Comparison of ENCODE assay signal across 33 cellular contexts in the genomic region with DNA sequence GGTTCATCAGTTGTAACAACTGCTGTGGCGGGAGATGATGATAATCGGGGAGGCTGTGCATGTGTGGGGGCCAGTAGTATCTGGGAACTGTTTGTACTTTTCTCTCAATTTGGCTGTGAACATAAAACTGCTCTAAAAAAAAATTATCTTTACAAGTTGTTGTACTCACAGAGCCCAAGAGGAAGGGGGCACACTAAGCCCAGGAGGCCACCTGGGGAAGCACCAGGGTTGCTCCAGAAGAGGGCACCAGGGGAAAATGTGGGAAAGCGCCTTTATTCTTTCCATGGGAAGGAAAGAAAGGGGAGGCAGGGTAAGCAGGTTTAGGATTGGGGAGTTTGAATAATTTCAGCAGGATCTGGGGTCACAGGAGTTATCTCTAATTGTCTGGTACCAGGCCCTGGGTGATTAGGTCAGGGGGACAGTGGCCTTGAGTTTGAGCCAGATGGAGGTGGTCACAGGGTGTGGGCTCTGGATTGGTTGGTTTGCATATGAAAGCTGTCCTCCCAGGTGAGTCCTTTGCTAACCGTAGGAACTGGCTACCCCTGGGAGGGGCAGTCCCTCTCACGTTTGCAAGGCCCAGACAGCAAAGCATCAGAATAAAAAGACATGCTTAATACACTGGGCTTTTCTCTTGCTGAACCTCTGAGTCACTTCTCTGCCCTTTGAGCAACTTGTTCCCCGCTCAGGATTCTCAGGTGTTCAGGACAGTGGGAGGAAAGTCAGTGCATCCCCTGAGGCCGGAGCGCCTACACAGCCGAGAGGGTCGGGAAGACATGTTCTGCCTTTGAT. TPM values are rescaled to one million over a fixed set of nuclear protein-coding genes. Genes with fewer than 3 reads are reported as not detected.
DNase-seq lines count a peak whose midpoint lies in the region; ATAC-seq and TF ChIP-seq lines count a peak whose summit lies in the region.
"Had no signal": no experiment of that assay in that cellular context is flagged by ENCODE, and none has a peak within 500 bp of the region (broad histone marks: within the 10 kb centered on the region; RNA-seq: fewer than 3 reads in every experiment).

No MANE protein-coding gene starts in this region.

- H3K9me3 ChIP-seq in iPS-20b (ENCODE audit: insufficient read depth, low read depth, low read length) (no peaks in the 10 kb centered on the region), adrenal gland (replicated peaks in 1 of 3) (no peaks in the 10 kb centered on the region)
- H3K9me3 ChIP-seq: thoracic aorta, vagina had no signal

- peak overlapping the region; percentile 24; the same call in 1 of the 2 replicates for H3K4me3 ChIP-seq in iPS-20b (ENCODE audit: low read length)
- H3K4me3 ChIP-seq in adrenal gland = no peak overlapping the region
- H3K4me3 ChIP-seq: thoracic aorta, vagina had no signal

- H3K27me3 ChIP-seq in iPS-20b (ENCODE audit: insufficient read depth, low read length) (no peaks in the 10 kb centered on the region), adrenal gland (no peaks in the 10 kb centered on the region)
- H3K27me3 ChIP-seq: vagina had no signal

- H3K27me3 Mint-ChIP-seq in WTC11 (ENCODE audit: low read depth) = no peaks in the 10 kb centered on the region
- H3K27me3 Mint-ChIP-seq: CD4-positive, alpha-beta T cell had no signal

- H3K4me1 ChIP-seq in iPS-20b (ENCODE audit: insufficient read depth, low read length) = peaks cover 13% of the 10 kb centered on the region; the same call in 1 of the 2 replicates
- H3K4me1 ChIP-seq in adrenal gland (replicated peaks in 1 of 2) = peaks cover 12 to 13% of the 10 kb centered on the region in 2 donors

- DNase-seq in DMS 273 (lab: John Stamatoyannopoulos, UW; ENCODE audit: unreplicated experiment) (peak; percentile 21), DMS 273 treated with DMSO at 0.1 percent for 48 hours (lab: John Stamatoyannopoulos, UW) (no peak), WTC11 (ENCODE audit: low spot score) (peak; percentile 38), GF-D8 (lab: John Stamatoyannopoulos, UW) (no peak), adrenal gland (no peak), DMS153 (lab: John Stamatoyannopoulos, UW) (no peak), left cardiac atrium (no peak)
- DNase-seq: activated CD4-positive, alpha-beta T cell treated with anti-CD3 and anti-CD28 coated beads, Interleukin-2, amount 50 U/mL, for 1 hour; activated CD8-positive, alpha-beta memory T cell treated with anti-CD3 and anti-CD28 coated beads, Interleukin-2, amount 10 ng/mL, durations not matched to agents 7 days and 5 days; activated naive CD4-positive, alpha-beta T cell; activated T-cell treated with anti-CD3 and anti-CD28 coated beads, Interleukin-2, amount 50 U/mL, for 72 hours; CD4-positive, alpha-beta T cell; cerebellar nuclear complex; Kasumi-1; NCI-H1694; NCI-H2171; NCI-H524; nucleus accumbens; SIG-M5; stimulated activated naive CD8-positive, alpha-beta T cell treated with anti-CD3 and anti-CD28 coated beads, Interleukin-15, Interleukin-2, amounts not matched to agents 100 U/mL and 50 U/mL, for 24 hours; T-helper 9 cell had no signal

- TF ChIP-seq CTCF in WTC11 (IDR thresholded peaks at IDR 0.05) = no peak
- TF ChIP-seq CTCF in adrenal gland (IDR thresholded peaks at IDR 0.05) = no peak

- no peak for TF ChIP-seq POLR2A in adrenal gland (IDR thresholded peaks at IDR 0.05)

- H3K4me3 Mint-ChIP-seq in WTC11 = peak overlapping the region; percentile 41
- H3K4me3 Mint-ChIP-seq: activated CD8-positive, alpha-beta memory T cell treated with anti-CD3 and anti-CD28 coated beads, Interleukin-2, amount 10 ng/mL, durations not matched to agents 7 days and 5 days; activated T-cell treated with anti-CD3 and anti-CD28 coated beads, Interleukin-2, amount 50 U/mL, for 72 hours; brain; CD4-positive, alpha-beta T cell; memory B cell had no signal

- intact Hi-C loops in adrenal gland (cut with DNase I) = loop anchor here (5.0 to 10.0 kb wide), 3 partner anchors 74 to 344 kb away; no protein-coding TSS in a partner anchor
- intact Hi-C loops in left cardiac atrium (cut with DNase I) = loop anchor here in 1 of 2 donors (10.0 kb wide), 2 partner anchors 74 to 344 kb away; no protein-coding TSS in a partner anchor

- POLR2A ChIA-PET in WTC11 (lab: Charles Lee) = no interaction called here

- H3K36me3 ChIP-seq in iPS-20b (ENCODE audit: insufficient read depth, low read depth, low read length) (no peaks in the 10 kb centered on the region), adrenal gland (replicated peaks in 1 of 2) (no peaks in the 10 kb centered on the region)
- H3K36me3 ChIP-seq: thoracic aorta, vagina had no signal

- H3K36me3 Mint-ChIP-seq in WTC11 = no peaks in the 10 kb centered on the region
- H3K36me3 Mint-ChIP-seq: activated CD8-positive, alpha-beta memory T cell treated with anti-CD3 and anti-CD28 coated beads, Interleukin-2, amount 10 ng/mL, durations not matched to agents 7 days and 5 days; brain; memory B cell had no signal

- CTCF ChIA-PET in WTC11 (lab: Charles Lee) = interaction anchor here (0.8 to 6.9 kb wide), 9 partner anchors 15 to 344 kb away, joined by 3 to 121 read pairs (median 4); a partner anchor contains a TSS

- 60 to 71% (median 64%) methylated on average over 9 to 10 of the region's 10 CpGs for WGBS in adrenal gland, 4 donors

- H3K27ac Mint-ChIP-seq in WTC11 = peak overlapping the region; percentile 98
- H3K27ac Mint-ChIP-seq: activated CD8-positive, alpha-beta memory T cell treated with anti-CD3 and anti-CD28 coated beads, Interleukin-2, amount 10 ng/mL, durations not matched to agents 7 days and 5 days; activated T-cell treated with anti-CD3 and anti-CD28 coated beads, Interleukin-2, amount 50 U/mL, for 72 hours; brain; CD4-positive, alpha-beta T cell; memory B cell had no signal

- H3K9me3 Mint-ChIP-seq in WTC11 = no peaks in the 10 kb centered on the region
- H3K9me3 Mint-ChIP-seq: activated T-cell treated with anti-CD3 and anti-CD28 coated beads, Interleukin-2, amount 50 U/mL, for 72 hours; CD4-positive, alpha-beta T cell; memory B cell had no signal

- peaks cover 43% of the 10 kb centered on the region for H3K4me1 Mint-ChIP-seq in WTC11

- ATAC-seq in WTC11 (peak; percentile 79), left cardiac atrium (no peak)
- ATAC-seq: activated CD8-positive, alpha-beta memory T cell treated with anti-CD3 and anti-CD28 coated beads, Interleukin-2, amount 10 ng/mL, durations not matched to agents 7 days and 5 days; activated T-cell treated with anti-CD3 and anti-CD28 coated beads, Interleukin-2, amount 50 U/mL, for 72 hours; Panc1; stimulated activated naive CD8-positive, alpha-beta T cell treated with anti-CD3 and anti-CD28 coated beads, Interleukin-15, Interleukin-2, amounts not matched to agents 100 U/mL and 50 U/mL, for 24 hours had no signal

- peak overlapping the region; percentile 11; the same call in 1 of the 2 replicates for H3K9ac ChIP-seq in iPS-20b (ENCODE audit: low read depth, low read length)

- H3K27ac ChIP-seq in iPS-20b (ENCODE audit: low read length) = peak overlapping the region; percentile 26
- no peak overlapping the region for H3K27ac ChIP-seq in adrenal gland
- H3K27ac ChIP-seq: 22Rv1, thoracic aorta, vagina had no signal

TF ChIP-seq in WTC11, 78 proteins besides CTCF, POLR2A, EP300 and RAD21:
- TF ChIP-seq, protein P1, sequence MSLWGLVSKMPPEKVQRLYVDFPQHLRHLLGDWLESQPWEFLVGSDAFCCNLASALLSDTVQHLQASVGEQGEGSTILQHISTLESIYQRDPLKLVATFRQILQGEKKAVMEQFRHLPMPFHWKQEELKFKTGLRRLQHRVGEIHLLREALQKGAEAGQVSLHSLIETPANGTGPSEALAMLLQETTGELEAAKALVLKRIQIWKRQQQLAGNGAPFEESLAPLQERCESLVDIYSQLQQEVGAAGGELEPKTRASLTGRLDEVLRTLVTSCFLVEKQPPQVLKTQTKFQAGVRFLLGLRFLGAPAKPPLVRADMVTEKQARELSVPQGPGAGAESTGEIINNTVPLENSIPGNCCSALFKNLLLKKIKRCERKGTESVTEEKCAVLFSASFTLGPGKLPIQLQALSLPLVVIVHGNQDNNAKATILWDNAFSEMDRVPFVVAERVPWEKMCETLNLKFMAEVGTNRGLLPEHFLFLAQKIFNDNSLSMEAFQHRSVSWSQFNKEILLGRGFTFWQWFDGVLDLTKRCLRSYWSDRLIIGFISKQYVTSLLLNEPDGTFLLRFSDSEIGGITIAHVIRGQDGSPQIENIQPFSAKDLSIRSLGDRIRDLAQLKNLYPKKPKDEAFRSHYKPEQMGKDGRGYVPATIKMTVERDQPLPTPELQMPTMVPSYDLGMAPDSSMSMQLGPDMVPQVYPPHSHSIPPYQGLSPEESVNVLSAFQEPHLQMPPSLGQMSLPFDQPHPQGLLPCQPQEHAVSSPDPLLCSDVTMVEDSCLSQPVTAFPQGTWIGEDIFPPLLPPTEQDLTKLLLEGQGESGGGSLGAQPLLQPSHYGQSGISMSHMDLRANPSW (CRISPR knock-in tag; conservative IDR thresholded peaks at IDR 0.05; ENCODE audit: low read depth) = no peak
- TF ChIP-seq, protein P2, sequence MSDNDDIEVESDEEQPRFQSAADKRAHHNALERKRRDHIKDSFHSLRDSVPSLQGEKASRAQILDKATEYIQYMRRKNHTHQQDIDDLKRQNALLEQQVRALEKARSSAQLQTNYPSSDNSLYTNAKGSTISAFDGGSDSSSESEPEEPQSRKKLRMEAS (CRISPR knock-in tag; IDR thresholded peaks at IDR 0.05) = 0 out of 2 replicates have a peak, but pooled peaks have one; percentile 19
- TF ChIP-seq JAZF1 (CRISPR knock-in tag; IDR thresholded peaks at IDR 0.05) (no peak), GRHL2 (CRISPR knock-in tag; IDR thresholded peaks at IDR 0.05; ENCODE audit: insufficient replicate concordance, severe bottlenecking) (no peak), SP1 (CRISPR knock-in tag; conservative IDR thresholded peaks at IDR 0.05) (peak; percentile 31; the same call in 1 of the 2 replicates)
- TF ChIP-seq, protein P3, sequence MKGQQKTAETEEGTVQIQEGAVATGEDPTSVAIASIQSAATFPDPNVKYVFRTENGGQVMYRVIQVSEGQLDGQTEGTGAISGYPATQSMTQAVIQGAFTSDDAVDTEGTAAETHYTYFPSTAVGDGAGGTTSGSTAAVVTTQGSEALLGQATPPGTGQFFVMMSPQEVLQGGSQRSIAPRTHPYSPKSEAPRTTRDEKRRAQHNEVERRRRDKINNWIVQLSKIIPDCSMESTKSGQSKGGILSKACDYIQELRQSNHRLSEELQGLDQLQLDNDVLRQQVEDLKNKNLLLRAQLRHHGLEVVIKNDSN (CRISPR knock-in tag; IDR thresholded peaks at IDR 0.05) = peak; percentile 47; the same call in 1 of the 2 replicates

RNA-seq across cellular contexts. Expression of a gene that starts 11.2 kb away (rescaled TPM):
- total RNA-seq in WTC11 (2021) (not detected in 3 replicates), adrenal gland (1 to 10 TPM in 5 of 8 donors, under 1 TPM in 1, not detected in 2; 0.55 to 2.1 (median 1.6) TPM), left cardiac atrium (10 to 100 TPM in 1 of 2 donors, 1 to 10 TPM in 1; 7.4 to 10.9 TPM)
- 1 to 10 TPM in 1 of 3 donors, under 1 TPM in 2; 0.32 to 1.2 (median 0.95) TPM for polyA plus RNA-seq in adrenal gland
- total RNA-seq: activated CD8-positive, alpha-beta memory T cell treated with anti-CD3 and anti-CD28 coated beads, Interleukin-2, amount 10 ng/mL, durations not matched to agents 7 days and 5 days; activated T-cell treated with anti-CD3 and anti-CD28 coated beads, Interleukin-2, amount 50 U/mL, for 72 hours; CD4-positive, alpha-beta T cell; dermis microvascular lymphatic vessel endothelial cell; endothelial cell of umbilical vein; myocyte had no signal
- polyA plus RNA-seq: endothelial cell of umbilical vein had no signal

RNA-seq across cellular contexts. Expression of a gene that starts 19.2 kb away (rescaled TPM):
- total RNA-seq in WTC11 (2021) (not detected in 3 replicates), adrenal gland (not detected), left cardiac atrium (not detected)
- polyA plus RNA-seq in adrenal gland = not detected
- total RNA-seq: activated CD8-positive, alpha-beta memory T cell treated with anti-CD3 and anti-CD28 coated beads, Interleukin-2, amount 10 ng/mL, durations not matched to agents 7 days and 5 days; dermis microvascular lymphatic vessel endothelial cell; endothelial cell of umbilical vein; G401; myocyte; thoracic aorta; vagina had no signal
- polyA plus RNA-seq: adipose tissue, endothelial cell of umbilical vein had no signal

Comparison
In these comparisons a context has a peak if more than half of its experiments do, and no peak if none do; other contexts are left out.
1. DNase-seq: peak in DMS 273 (single experiment) and WTC11 (single experiment); none in DMS 273 treated with DMSO at 0.1 percent for 48 hours (single experiment), GF-D8 (single experiment), adrenal gland (0 of 7), DMS153 (single experiment) and left cardiac atrium (single experiment).